In the genomic region with DNA sequence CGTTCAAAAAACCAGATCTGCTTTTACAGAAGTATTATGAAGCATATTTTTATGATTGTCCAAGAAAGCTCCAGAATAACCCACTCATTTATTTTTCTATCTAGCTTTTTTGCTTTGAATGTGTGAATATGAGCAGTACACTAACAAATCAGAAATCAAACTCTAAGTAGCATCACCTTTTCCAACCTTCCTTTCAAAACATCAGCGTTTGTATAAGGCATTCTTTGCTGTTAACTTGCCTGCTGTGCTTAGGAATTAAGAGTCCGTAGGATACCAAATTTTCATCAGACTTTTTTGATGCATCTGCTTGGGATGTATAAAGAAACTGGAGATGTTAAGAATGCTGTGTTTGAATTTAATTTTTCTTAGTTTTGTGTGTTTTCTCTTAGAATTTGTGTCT, we compare ENCODE assay signal across 14 cellular contexts. TPM values are rescaled to one million over a fixed set of nuclear protein-coding genes. Genes with fewer than 3 reads are reported as not detected.
A peak's percentile ranks its signal among the peaks of the same experiment; 100 is the strongest.
DNase-seq lines count a peak whose midpoint lies in the region; ATAC-seq, FAIRE-seq and TF ChIP-seq lines count a peak whose summit lies in the region.
"Had no signal": no experiment of that assay in that cellular context is flagged by ENCODE, and none has a peak within 500 bp of the region (broad histone marks: within the 10 kb centered on the region; RNA-seq: fewer than 3 reads in every experiment).

No MANE protein-coding gene starts in this region.

- CTCF ChIA-PET in SK-N-SH (lab: Yijun Ruan, JAX) (no interaction called here), WTC11 (lab: Charles Lee) (no interaction called here)

- peak overlapping the region; percentile 20 for H3K4me3 Mint-ChIP-seq in WTC11
- H3K4me3 Mint-ChIP-seq in stimulated activated memory B cell treated with anti-CD40 and anti-IgM and Interleukin-4, amounts not matched to agents 10 μg/mL and 1 μg/mL and 100 μg/mL, for 72 hours: no peak overlapping the region
- H3K4me3 Mint-ChIP-seq: activated naive CD4-positive, alpha-beta T cell treated with anti-CD3 and anti-CD28 coated beads, Interleukin-2, amount 10 ng/mL, durations not matched to agents 7 days and 5 days had no signal

- no peaks in the 10 kb centered on the region for H3K9me2 ChIP-seq in SK-N-SH

- H3K4me1 Mint-ChIP-seq in WTC11: peaks cover 44% of the 10 kb centered on the region
- peaks cover 64% of the 10 kb centered on the region for H3K4me1 Mint-ChIP-seq in stimulated activated memory B cell treated with anti-CD40 and anti-IgM and Interleukin-4, amounts not matched to agents 10 μg/mL and 1 μg/mL and 100 μg/mL, for 72 hours

- no peak for TF ChIP-seq CTCF in SK-N-SH (IDR thresholded peaks at IDR 0.05)
- no peak for TF ChIP-seq CTCF in WTC11 (IDR thresholded peaks at IDR 0.05)
- no peak for TF ChIP-seq CTCF in keratinocyte (optimal IDR thresholded peaks at IDR 0.05 in 1 of 3, IDR thresholded peaks at IDR 0.05 in 1 of 3, conservative IDR thresholded peaks at IDR 0.05 in 1 of 3; ENCODE audit: extremely low read depth in 1 of 3, insufficient read depth in 2 of 3, low read length in 3 of 3)

- H3K27ac Mint-ChIP-seq in WTC11: no peak overlapping the region
- no peak overlapping the region for H3K27ac Mint-ChIP-seq in stimulated activated memory B cell treated with anti-CD40 and anti-IgM and Interleukin-4, amounts not matched to agents 10 μg/mL and 1 μg/mL and 100 μg/mL, for 72 hours
- H3K27ac Mint-ChIP-seq: activated naive CD4-positive, alpha-beta T cell treated with anti-CD3 and anti-CD28 coated beads, Interleukin-2, amount 10 ng/mL, durations not matched to agents 7 days and 5 days; dendritic cell treated with granulocyte-macrophage colony-stimulating factor and Interleukin-4, amounts not matched to agents 40 ng/mL and 50 ng/mL, for 4 days had no signal

- dilution Hi-C loops in keratinocyte (cut with MboI; ENCODE audit: extremely low pct_ligation_motif_present, low sequenced_read_pairs): no loop called here

- peaks cover 86% of the 10 kb centered on the region for H3K79me2 ChIP-seq in SK-N-SH (ENCODE audit: insufficient read depth)
- H3K79me2 ChIP-seq in keratinocyte (ENCODE audit: control insufficient read depth, insufficient read depth, low read length): peaks cover 21% of the 10 kb centered on the region

- peak overlapping the region; percentile 97 for H3K9ac ChIP-seq in SK-N-SH
- no peak overlapping the region for H3K9ac ChIP-seq in keratinocyte (ENCODE audit: control insufficient read depth, extremely low read depth, insufficient read depth, low read length)
- peak overlapping the region; percentile 98 for H3K9ac ChIP-seq in skeletal muscle satellite cell (ENCODE audit: low read depth, low read length)

- POLR2A ChIA-PET in SK-N-SH (lab: Yijun Ruan, JAX): no interaction called here
- POLR2A ChIA-PET in WTC11 (lab: Charles Lee): no interaction called here

- H2AFZ ChIP-seq in SK-N-SH (ENCODE audit: low read depth) (no peak overlapping the region), keratinocyte (ENCODE audit: control insufficient read depth, low read length) (no peak overlapping the region)

- ATAC-seq in SK-N-SH treated with all-trans-retinoic acid at 6 μM for 48 hours (no peak), WTC11 (no peak), GM21717 (IDR thresholded peaks at IDR 0.05; ENCODE audit: unreplicated experiment) (no peak)
- ATAC-seq in stimulated activated memory B cell treated with anti-CD40 and anti-IgM and Interleukin-4, amounts not matched to agents 10 μg/mL and 1 μg/mL and 100 μg/mL, for 72 hours: no peak
- ATAC-seq: upper lobe of right lung had no signal

- H3K4me2 ChIP-seq in SK-N-SH (peak overlapping the region; percentile 70), keratinocyte (ENCODE audit: control insufficient read depth, extremely low read depth, insufficient read depth, low read depth, low read length) (peak overlapping the region; percentile 22), skeletal muscle satellite cell (ENCODE audit: low read length) (peak overlapping the region; percentile 92)

- H3K9me3 Mint-ChIP-seq in WTC11: no peaks in the 10 kb centered on the region
- no peaks in the 10 kb centered on the region for H3K9me3 Mint-ChIP-seq in stimulated activated memory B cell treated with anti-CD40 and anti-IgM and Interleukin-4, amounts not matched to agents 10 μg/mL and 1 μg/mL and 100 μg/mL, for 72 hours
- H3K9me3 Mint-ChIP-seq: activated naive CD4-positive, alpha-beta T cell treated with anti-CD3 and anti-CD28 coated beads, Interleukin-2, amount 10 ng/mL, durations not matched to agents 7 days and 5 days; dendritic cell treated with granulocyte-macrophage colony-stimulating factor and Interleukin-4, amounts not matched to agents 40 ng/mL and 50 ng/mL, for 4 days had no signal

- H3F3A ChIP-seq in SK-N-SH (replicated peaks; ENCODE audit: insufficient read depth): peaks cover 4% of the 10 kb centered on the region

- peak overlapping the region; percentile 48 to 87; a peak in 3 of 4 replicates for H3K4me3 ChIP-seq in SK-N-SH (ENCODE audit: low read depth in 2 of 2, low read length in 1 of 2)
- no peak overlapping the region for H3K4me3 ChIP-seq in keratinocyte (ENCODE audit: control insufficient read depth in 2 of 3, extremely low read depth in 1 of 3, insufficient read depth in 2 of 3, low read depth in 1 of 3, low read length in 3 of 3)
- H3K4me3 ChIP-seq in skeletal muscle satellite cell (ENCODE audit: low read length): peak overlapping the region; percentile 93
- H3K4me3 ChIP-seq: upper lobe of right lung had no signal

- no peaks in the 10 kb centered on the region for H3K27me3 ChIP-seq in SK-N-SH (ENCODE audit: insufficient read depth)
- H3K27me3 ChIP-seq in keratinocyte (ENCODE audit: control insufficient read depth, extremely low read depth, insufficient read depth, low read length): no peaks in the 10 kb centered on the region
- no peaks in the 10 kb centered on the region for H3K27me3 ChIP-seq in skeletal muscle satellite cell (ENCODE audit: control insufficient read depth, insufficient read depth, low read length)
- H3K27me3 ChIP-seq: upper lobe of right lung had no signal

- H3K27me3 Mint-ChIP-seq in WTC11 (ENCODE audit: low read depth): peaks cover 6% of the 10 kb centered on the region; the same call in 1 of the 2 replicates
- no peaks in the 10 kb centered on the region for H3K27me3 Mint-ChIP-seq in stimulated activated memory B cell treated with anti-CD40 and anti-IgM and Interleukin-4, amounts not matched to agents 10 μg/mL and 1 μg/mL and 100 μg/mL, for 72 hours

- TF ChIP-seq EP300 in SK-N-SH (IDR thresholded peaks at IDR 0.05; ENCODE audit: borderline replicate concordance in 1 of 2, low read depth in 1 of 2, low read length in 1 of 2): no peak

- 23% methylated on average over 3 of the region's 3 CpGs for WGBS in SK-N-SH (ENCODE audit: low lambda C conversion rate)

- DNase-seq in SK-N-SH (no peak), WTC11 (ENCODE audit: low spot score) (no peak), keratinocyte (ENCODE audit: low read depth, low spot score) (no peak), NCI-H1694 (lab: John Stamatoyannopoulos, UW) (no peak)
- DNase-seq: activated naive CD4-positive, alpha-beta T cell treated with anti-CD3 and anti-CD28 coated beads, Interleukin-2, amount 10 ng/mL, durations not matched to agents 7 days and 5 days; H7; NCI-H446; upper lobe of right lung had no signal

- H3K36me3 ChIP-seq in SK-N-SH (replicated peaks in 1 of 2; ENCODE audit: control insufficient read depth in 1 of 2, insufficient read depth in 2 of 2, low read length in 1 of 2): peaks cover 22 to 25% of the 10 kb centered on the region in 2 experiments
- H3K36me3 ChIP-seq in keratinocyte (ENCODE audit: control insufficient read depth in 2 of 2, extremely low read depth in 1 of 2, insufficient read depth in 2 of 2, low read length in 2 of 2): no peaks in the 10 kb centered on the region
- no peaks in the 10 kb centered on the region for H3K36me3 ChIP-seq in skeletal muscle satellite cell (ENCODE audit: insufficient read depth, low read length)
- H3K36me3 ChIP-seq: upper lobe of right lung had no signal

- H3K9me1 ChIP-seq in keratinocyte (ENCODE audit: control insufficient read depth, extremely low read depth, insufficient read depth, low read length): no peaks in the 10 kb centered on the region

- FAIRE-seq in keratinocyte (lab: Jason Lieb, UNC): no peak

- H4K20me1 ChIP-seq in SK-N-SH (ENCODE audit: insufficient read depth): peaks cover 15% of the 10 kb centered on the region; the same call in 1 of the 2 replicates
- no peaks in the 10 kb centered on the region for H4K20me1 ChIP-seq in keratinocyte (ENCODE audit: control insufficient read depth, extremely low read depth, insufficient read depth, low read length)

- peaks cover 27% of the 10 kb centered on the region for H3K36me3 Mint-ChIP-seq in WTC11
- peaks cover 37% of the 10 kb centered on the region for H3K36me3 Mint-ChIP-seq in stimulated activated memory B cell treated with anti-CD40 and anti-IgM and Interleukin-4, amounts not matched to agents 10 μg/mL and 1 μg/mL and 100 μg/mL, for 72 hours

- peak overlapping the region; percentile 28 to 97 for H3K27ac ChIP-seq in SK-N-SH (ENCODE audit: low read depth in 2 of 2, low read length in 1 of 2)
- no peak overlapping the region for H3K27ac ChIP-seq in keratinocyte (ENCODE audit: control insufficient read depth, insufficient read depth, low read length)
- H3K27ac ChIP-seq: 22Rv1, upper lobe of right lung had no signal

- no peaks in the 10 kb centered on the region for H3K9me3 ChIP-seq in SK-N-SH
- H3K9me3 ChIP-seq in keratinocyte (ENCODE audit: control insufficient read depth, low read depth, low read length): no peaks in the 10 kb centered on the region
- H3K9me3 ChIP-seq in skeletal muscle satellite cell (replicated peaks; ENCODE audit: low read length): no peaks in the 10 kb centered on the region
- H3K9me3 ChIP-seq: upper lobe of right lung had no signal

- H3K4me1 ChIP-seq in SK-N-SH (ENCODE audit: control insufficient read depth in 1 of 2, insufficient read depth in 2 of 2, low read depth in 1 of 2, low read length in 1 of 2): peaks cover 15 to 29% of the 10 kb centered on the region in 2 experiments; a peak in 3 of 4 replicates
- H3K4me1 ChIP-seq in keratinocyte (ENCODE audit: control insufficient read depth, extremely low read depth, insufficient read depth, low read length): peaks cover 14% of the 10 kb centered on the region
- H3K4me1 ChIP-seq in skeletal muscle satellite cell (ENCODE audit: control insufficient read depth, insufficient read depth, low read length): peaks cover 45% of the 10 kb centered on the region

- no peak for TF ChIP-seq RAD21 in SK-N-SH (IDR thresholded peaks at IDR 0.05; ENCODE audit: low read length)

RNA-seq across cellular contexts. Expression of gene TLE4, which starts 3.8 kb away (rescaled TPM):
- polyA plus RNA-seq in SK-N-SH (2012; rRNA removed): 40.4 and 49.5 TPM in 2 replicates
- polyA plus RNA-seq in SK-N-SH (2012; cell fraction: cytosol; rRNA removed): 45.0 and 48.3 TPM in 2 replicates
- 86.9 and 87.3 TPM in 2 replicates for polyA plus RNA-seq in SK-N-SH (2012; cell fraction: nucleus; rRNA removed)
- total RNA-seq in WTC11 (2021): 48.1 to 50.9 TPM (median 49.8 TPM) in 3 replicates
- 12.6 to 21.9 TPM (median 14.7 TPM) in 3 replicates for polyA plus RNA-seq in keratinocyte
- 18.8 TPM for polyA plus RNA-seq in keratinocyte (2011; ENCODE audit: low read depth)
- 11.1 and 19.7 TPM in 2 replicates for polyA plus RNA-seq in keratinocyte (2011; cell fraction: cytosol; rRNA removed)
- 29.1 and 30.6 TPM in 2 replicates for polyA plus RNA-seq in keratinocyte (2011; cell fraction: nucleus; rRNA removed)
- 10.4 and 11.1 TPM in 2 replicates for polyA plus RNA-seq in keratinocyte (2012; ENCODE audit: low replicate concordance)
- polyA minus RNA-seq in keratinocyte: 17.9 to 40.4 TPM (median 23.3 TPM) in 3 replicates
- polyA minus RNA-seq in keratinocyte (2011; cell fraction: cytosol; rRNA and poly(A)+ RNA removed): 20.3 TPM
- polyA minus RNA-seq in keratinocyte (2011; cell fraction: nucleus; rRNA and poly(A)+ RNA removed): 31.8 and 54.6 TPM in 2 replicates
- 5.6 and 12.9 TPM in 2 replicates for total RNA-seq in skeletal muscle satellite cell (2012; rRNA removed)

Comparison
In these comparisons a context has a peak if more than half of its experiments do, and no peak if none do; other contexts are left out.
1. H3K4me2 ChIP-seq: peak in every context shown above with its lines; median percentile 92 in skeletal muscle satellite cell; 70 in SK-N-SH; 22 in keratinocyte.
2. H3K4me3 ChIP-seq: peak in SK-N-SH (2 of 2) and skeletal muscle satellite cell (single experiment); none in keratinocyte (0 of 3).